Comparison of ENCODE assay signal across 23 cellular contexts in genomic region chr10:116163308-116163707, GRCh38.
"Had no signal": no experiment of that assay in that cellular context is flagged by ENCODE, and none has a peak within 500 bp of the region (broad histone marks: within the 10 kb centered on the region; RNA-seq: fewer than 3 reads in every experiment).

No MANE protein-coding gene starts in this region.

- H3K27me3 ChIP-seq: colonic mucosa, esophagus muscularis mucosa, foreskin keratinocyte, gastroesophageal sphincter, ovary, right lobe of liver, stomach, thyroid gland had no signal

- H3K4me3 ChIP-seq: colonic mucosa, esophagus muscularis mucosa, gastroesophageal sphincter, ovary, right lobe of liver, stomach, thyroid gland had no signal

- H3K27ac ChIP-seq: colonic mucosa, esophagus muscularis mucosa, foreskin keratinocyte, gastroesophageal sphincter, ovary, right lobe of liver, stomach, thyroid gland had no signal

- H3K36me3 Mint-ChIP-seq: immature natural killer cell; naive thymus-derived CD4-positive, alpha-beta T cell; stimulated activated naive B cell treated with anti-CD40 and anti-IgM and Interleukin-4, amounts not matched to agents 10 μg/mL and 1 μg/mL and 100 μg/mL, for 72 hours had no signal

- ATAC-seq: foreskin keratinocyte; gastroesophageal sphincter; left lobe of liver; naive thymus-derived CD4-positive, alpha-beta T cell; right lobe of liver; stimulated activated naive B cell treated with anti-CD40 and anti-IgM and Interleukin-4, amounts not matched to agents 10 μg/mL and 1 μg/mL and 100 μg/mL, for 72 hours had no signal

- H3K27ac Mint-ChIP-seq: dendritic cell treated with granulocyte-macrophage colony-stimulating factor and Interleukin-4, amounts not matched to agents 40 ng/mL and 50 ng/mL, for 4 days; immature natural killer cell; naive thymus-derived CD4-positive, alpha-beta T cell; nephron; stimulated activated naive B cell treated with anti-CD40 and anti-IgM and Interleukin-4, amounts not matched to agents 10 μg/mL and 1 μg/mL and 100 μg/mL, for 72 hours; type B pancreatic cell had no signal

- H3K4me3 Mint-ChIP-seq: central memory CD8-positive, alpha-beta T cell; dendritic cell treated with granulocyte-macrophage colony-stimulating factor and Interleukin-4, amounts not matched to agents 40 ng/mL and 50 ng/mL, for 4 days; immature natural killer cell; naive thymus-derived CD4-positive, alpha-beta T cell; nephron; stimulated activated naive B cell treated with anti-CD40 and anti-IgM and Interleukin-4, amounts not matched to agents 10 μg/mL and 1 μg/mL and 100 μg/mL, for 72 hours; type B pancreatic cell had no signal

- H3K36me3 ChIP-seq: colonic mucosa, esophagus muscularis mucosa, gastroesophageal sphincter, ovary, right lobe of liver, stomach, thyroid gland had no signal

- H3K4me1 Mint-ChIP-seq: central memory CD8-positive, alpha-beta T cell; immature natural killer cell; naive thymus-derived CD4-positive, alpha-beta T cell; stimulated activated naive B cell treated with anti-CD40 and anti-IgM and Interleukin-4, amounts not matched to agents 10 μg/mL and 1 μg/mL and 100 μg/mL, for 72 hours had no signal

- H3K4me1 ChIP-seq: colonic mucosa, foreskin keratinocyte, gastroesophageal sphincter, right lobe of liver, thyroid gland had no signal

- H3K27me3 Mint-ChIP-seq: central memory CD8-positive, alpha-beta T cell; dendritic cell treated with granulocyte-macrophage colony-stimulating factor and Interleukin-4, amounts not matched to agents 40 ng/mL and 50 ng/mL, for 4 days; stimulated activated naive B cell treated with anti-CD40 and anti-IgM and Interleukin-4, amounts not matched to agents 10 μg/mL and 1 μg/mL and 100 μg/mL, for 72 hours had no signal

- DNase-seq: colonic mucosa; effector CD8-positive, alpha-beta T cell; foreskin keratinocyte; immature natural killer cell; kidney; mesendoderm; midbrain; naive thymus-derived CD4-positive, alpha-beta T cell; ovary; right lobe of liver; small intestine; stimulated activated CD4-positive, alpha-beta T cell treated with anti-CD3 and anti-CD28 coated beads, Interleukin-15, amount 100 ng/mL, for 24 hours; stimulated activated CD4-positive, alpha-beta T cell treated with anti-CD3 and anti-CD28 coated beads, Interleukin-2, amount 100 ng/mL, for 48 hours; stimulated activated naive B cell treated with anti-CD40 and anti-IgM and Interleukin-4, amounts not matched to agents 10 μg/mL and 1 μg/mL and 100 μg/mL, for 72 hours; stomach; thyroid gland had no signal

- H3K9me3 ChIP-seq: colonic mucosa, esophagus muscularis mucosa, gastroesophageal sphincter, ovary, right lobe of liver, stomach, thyroid gland had no signal
